Comparison of ENCODE assay signal across 16 cellular contexts in the genomic region with DNA sequence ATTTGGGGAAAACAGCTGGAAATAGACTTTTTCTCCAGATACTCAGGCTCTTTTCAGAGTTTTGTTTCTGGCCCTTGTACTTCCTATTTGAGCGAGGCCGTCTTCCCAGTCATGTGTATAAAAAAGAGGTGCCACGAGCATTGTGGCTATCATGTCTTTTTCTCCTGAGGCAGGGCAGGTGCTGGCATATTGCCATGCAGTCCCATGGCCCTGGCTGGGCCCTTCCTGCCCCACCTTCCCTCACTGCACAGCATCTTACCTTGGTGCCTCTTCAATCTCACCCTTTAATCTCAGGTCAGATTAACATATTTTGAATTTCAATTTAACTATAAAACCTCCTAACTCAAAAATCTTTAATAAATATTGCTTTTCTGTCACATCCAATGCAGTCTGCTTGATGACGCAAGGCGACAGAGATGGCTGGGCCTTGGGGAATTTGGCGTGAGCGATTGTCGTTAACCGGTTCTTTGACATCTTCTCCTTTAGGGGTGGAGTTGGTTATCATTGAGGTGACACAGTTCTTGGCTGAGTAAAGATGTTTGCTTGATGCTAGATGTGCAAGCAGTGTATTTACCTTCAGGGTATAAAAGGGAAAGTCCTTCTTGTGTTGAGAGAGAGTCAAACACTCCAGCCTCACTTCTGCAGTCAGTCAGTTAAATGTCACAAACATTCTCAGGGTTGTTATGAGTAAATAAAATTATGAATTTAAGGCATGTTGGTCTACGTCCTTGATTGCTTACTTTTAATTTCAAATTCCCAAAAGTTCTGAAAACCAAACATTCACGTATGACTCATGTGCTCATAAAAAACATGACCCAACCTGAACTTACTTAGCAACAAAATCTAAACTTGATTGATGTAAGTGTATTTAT.
DNase-seq lines count a peak whose midpoint lies in the region; ATAC-seq and TF ChIP-seq lines count a peak whose summit lies in the region.
"Had no signal": no experiment of that assay in that cellular context is flagged by ENCODE, and none has a peak within 500 bp of the region (broad histone marks: within the 10 kb centered on the region; RNA-seq: fewer than 3 reads in every experiment).

No MANE protein-coding gene starts in this region.

- no peaks in the 10 kb centered on the region for H3K9me3 ChIP-seq in neural progenitor cell (ENCODE audit: low read depth)

- ATAC-seq in GM19351 (IDR thresholded peaks at IDR 0.05; ENCODE audit: unreplicated experiment) (no peak), HG03571 (IDR thresholded peaks at IDR 0.05; ENCODE audit: unreplicated experiment) (no peak)
- ATAC-seq: stimulated activated effector memory CD8-positive, alpha-beta T cell treated with anti-CD3 and anti-CD28 coated beads, Interleukin-12 subunit alpha, Interleukin-12 subunit beta, amount 100 ng/mL, for 72 hours had no signal

- no peaks in the 10 kb centered on the region for H3F3A ChIP-seq in neural progenitor cell (ENCODE audit: low read depth)

- peaks cover 43% of the 10 kb centered on the region for H3K4me1 Mint-ChIP-seq in mesothelial cell of epicardium
- peaks cover 22% of the 10 kb centered on the region for H3K4me1 Mint-ChIP-seq in neural progenitor cell

- no peak overlapping the region for H2AFZ ChIP-seq in neural progenitor cell (replicated peaks)

- DNase-seq in AG10803 (ENCODE audit: low read depth) (peak; percentile 48), M059J (ENCODE audit: low read depth) (peak; percentile 62), choroid plexus epithelial cell (ENCODE audit: low read depth) (peak; percentile 66), mesothelial cell of epicardium (ENCODE audit: low spot score in 2 of 2, unreplicated experiment in 2 of 2) (no peak), neural progenitor cell (ENCODE audit: low spot score) (no peak), cortex of kidney (lab: John Stamatoyannopoulos, UW) (no peak)
- DNase-seq: activated B cell treated with CpG ODN at 0.5 μM for 24 hours; activated naive CD8-positive, alpha-beta T cell treated with anti-CD3 and anti-CD28 coated beads, Interleukin-2, amount 10 ng/mL, durations not matched to agents 7 days and 5 days; C1 segment of cervical spinal cord; dorsolateral prefrontal cortex; naive B cell; NCI-H2171; stimulated activated CD4-positive, alpha-beta T cell treated with anti-CD3 and anti-CD28 coated beads, Interleukin-4, amount 100 ng/mL, for 1 hour had no signal

- H3K27me3 ChIP-seq in neural progenitor cell: no peaks in the 10 kb centered on the region
- H3K27me3 ChIP-seq: dorsolateral prefrontal cortex had no signal

- TF ChIP-seq CTCF in AG10803 (conservative IDR thresholded peaks at IDR 0.05; ENCODE audit: low read length) (no peak), choroid plexus epithelial cell (conservative IDR thresholded peaks at IDR 0.05; ENCODE audit: low read depth, low read length) (no peak), mesothelial cell of epicardium (IDR thresholded peaks at IDR 0.05; ENCODE audit: unreplicated experiment) (no peak), neural progenitor cell (IDR thresholded peaks at IDR 0.05) (no peak)

- H3K4me1 ChIP-seq in neural progenitor cell: no peaks in the 10 kb centered on the region

- no peaks in the 10 kb centered on the region for H3K9me3 Mint-ChIP-seq in mesothelial cell of epicardium
- H3K9me3 Mint-ChIP-seq in neural progenitor cell: no peaks in the 10 kb centered on the region
- H3K9me3 Mint-ChIP-seq: activated B cell treated with CpG ODN at 0.5 μM for 24 hours; activated naive CD8-positive, alpha-beta T cell treated with anti-CD3 and anti-CD28 coated beads, Interleukin-2, amount 10 ng/mL, durations not matched to agents 7 days and 5 days; naive B cell had no signal

- H3K4me2 ChIP-seq in neural progenitor cell: no peak overlapping the region

- no peak overlapping the region for H3K9ac ChIP-seq in neural progenitor cell

- no peaks in the 10 kb centered on the region for H4K20me1 ChIP-seq in neural progenitor cell (ENCODE audit: low read depth)

- no peak overlapping the region for H3K27ac ChIP-seq in neural progenitor cell
- H3K27ac ChIP-seq: dorsolateral prefrontal cortex had no signal

- H3K36me3 Mint-ChIP-seq in mesothelial cell of epicardium: no peaks in the 10 kb centered on the region
- H3K36me3 Mint-ChIP-seq in neural progenitor cell: no peaks in the 10 kb centered on the region
- H3K36me3 Mint-ChIP-seq: activated naive CD8-positive, alpha-beta T cell treated with anti-CD3 and anti-CD28 coated beads, Interleukin-2, amount 10 ng/mL, durations not matched to agents 7 days and 5 days; naive B cell had no signal

- H3K27me3 Mint-ChIP-seq in mesothelial cell of epicardium (ENCODE audit: low read depth) (no peaks in the 10 kb centered on the region), neural progenitor cell (ENCODE audit: insufficient read depth, low read depth) (no peaks in the 10 kb centered on the region)
- H3K27me3 Mint-ChIP-seq: activated B cell treated with CpG ODN at 0.5 μM for 24 hours; activated naive CD8-positive, alpha-beta T cell treated with anti-CD3 and anti-CD28 coated beads, Interleukin-2, amount 10 ng/mL, durations not matched to agents 7 days and 5 days had no signal

- H3K27ac Mint-ChIP-seq in mesothelial cell of epicardium (peak overlapping the region; percentile 52), neural progenitor cell (no peak overlapping the region)
- H3K27ac Mint-ChIP-seq: activated B cell treated with CpG ODN at 0.5 μM for 24 hours; activated naive CD8-positive, alpha-beta T cell treated with anti-CD3 and anti-CD28 coated beads, Interleukin-2, amount 10 ng/mL, durations not matched to agents 7 days and 5 days; stimulated activated effector memory CD8-positive, alpha-beta T cell treated with anti-CD3 and anti-CD28 coated beads, Interleukin-12 subunit alpha, Interleukin-12 subunit beta, amount 100 ng/mL, for 72 hours had no signal

- H3K4me3 Mint-ChIP-seq in mesothelial cell of epicardium: no peak overlapping the region
- H3K4me3 Mint-ChIP-seq in neural progenitor cell: no peak overlapping the region
- H3K4me3 Mint-ChIP-seq: activated B cell treated with CpG ODN at 0.5 μM for 24 hours; activated naive CD8-positive, alpha-beta T cell treated with anti-CD3 and anti-CD28 coated beads, Interleukin-2, amount 10 ng/mL, durations not matched to agents 7 days and 5 days; naive B cell; stimulated activated effector memory CD8-positive, alpha-beta T cell treated with anti-CD3 and anti-CD28 coated beads, Interleukin-12 subunit alpha, Interleukin-12 subunit beta, amount 100 ng/mL, for 72 hours had no signal

- no peaks in the 10 kb centered on the region for H3K79me2 ChIP-seq in neural progenitor cell (ENCODE audit: low read depth)

- no peak overlapping the region for H3K4me3 ChIP-seq in AG10803 (ENCODE audit: low read length)
- no peak overlapping the region for H3K4me3 ChIP-seq in choroid plexus epithelial cell (ENCODE audit: low read depth, low read length)
- no peak overlapping the region for H3K4me3 ChIP-seq in neural progenitor cell
- H3K4me3 ChIP-seq: dorsolateral prefrontal cortex had no signal

- no peaks in the 10 kb centered on the region for H3K36me3 ChIP-seq in neural progenitor cell

Comparison
In these comparisons a context has a peak if more than half of its experiments do, and no peak if none do; other contexts are left out.
1. DNase-seq: peak in AG10803 (single experiment), M059J (single experiment) and choroid plexus epithelial cell (single experiment); none in mesothelial cell of epicardium (0 of 2), neural progenitor cell (single experiment) and cortex of kidney (single experiment).